In genomic region chr3:93969443-93969842, GRCh38 we compare ENCODE assay signal across 15 cellular contexts. TPM values are rescaled to one million over a fixed set of nuclear protein-coding genes. Genes with fewer than 3 reads are reported as not detected.
DNase-seq lines count a peak whose midpoint lies in the region; ATAC-seq and TF ChIP-seq lines count a peak whose summit lies in the region.
"Had no signal": no experiment of that assay in that cellular context is flagged by ENCODE, and none has a peak within 500 bp of the region (broad histone marks: within the 10 kb centered on the region; RNA-seq: fewer than 3 reads in every experiment).

No MANE protein-coding gene starts in this region.

- H3K4me1 ChIP-seq in spleen = peaks cover 0 to 25% (median 16%) of the 10 kb centered on the region in 6 donors

- peaks cover 6 to 11% (median 7%) of the 10 kb centered on the region in 7 donors for H3K9me3 Mint-ChIP-seq in CD14-positive monocyte
- H3K9me3 Mint-ChIP-seq: activated naive CD4-positive, alpha-beta T cell treated with anti-CD3 and anti-CD28 coated beads, Interleukin-2, amount 10 ng/mL, durations not matched to agents 7 days and 5 days; CD4-positive, alpha-beta T cell; stimulated activated memory B cell treated with anti-CD40 and anti-IgM and Interleukin-4, amounts not matched to agents 10 μg/mL and 1 μg/mL and 100 μg/mL, for 72 hours; T-helper 1 cell treated with Interleukin-12 subunit alpha and Interleukin-12 subunit beta and Interleukin-4 antibody, amounts not matched to agents 30 μg/mL and 1 μg/mL, for 36 hours had no signal

- TF ChIP-seq CTCF in choroid plexus epithelial cell (conservative IDR thresholded peaks at IDR 0.05; ENCODE audit: low read depth, low read length) (no peak), CD14-positive monocyte (IDR thresholded peaks at IDR 0.05) (no peak), spleen (IDR thresholded peaks at IDR 0.05 in 8 of 11, conservative IDR thresholded peaks at IDR 0.05 in 3 of 11) (no peak)

- WGBS in spleen, 5 donors = 57 to 81% (median 63%) methylated on average over 3 of the region's 3 CpGs

- no peaks in the 10 kb centered on the region for H3K9me3 ChIP-seq in spleen
- H3K9me3 ChIP-seq: pancreas had no signal

- ATAC-seq in HG02973 (IDR thresholded peaks at IDR 0.05; ENCODE audit: unreplicated experiment) (no peak), HG03432 (IDR thresholded peaks at IDR 0.05; ENCODE audit: unreplicated experiment) (no peak)
- ATAC-seq: pancreas; stimulated activated memory B cell treated with anti-CD40 and anti-IgM and Interleukin-4, amounts not matched to agents 10 μg/mL and 1 μg/mL and 100 μg/mL, for 72 hours had no signal

- H3K4me1 Mint-ChIP-seq in CD14-positive monocyte = peaks cover 10% of the 10 kb centered on the region

- H3K4me3 Mint-ChIP-seq in CD14-positive monocyte = no peak overlapping the region
- H3K4me3 Mint-ChIP-seq: activated naive CD4-positive, alpha-beta T cell treated with anti-CD3 and anti-CD28 coated beads, Interleukin-2, amount 10 ng/mL, durations not matched to agents 7 days and 5 days; CD4-positive, alpha-beta T cell; stimulated activated memory B cell treated with anti-CD40 and anti-IgM and Interleukin-4, amounts not matched to agents 10 μg/mL and 1 μg/mL and 100 μg/mL, for 72 hours; T-helper 1 cell treated with Interleukin-12 subunit alpha and Interleukin-12 subunit beta and Interleukin-4 antibody, amounts not matched to agents 30 μg/mL and 1 μg/mL, for 36 hours had no signal

- H3K27me3 Mint-ChIP-seq in CD14-positive monocyte (ENCODE audit: low read depth in 3 of 3) = peaks cover 8 to 22% (median 9%) of the 10 kb centered on the region in 3 donors

- peak; percentile 58 for DNase-seq in ELF-1 (ENCODE audit: low read depth, low spot score)
- peak; percentile 33 for DNase-seq in OCI-M1 (lab: John Stamatoyannopoulos, UW)
- DNase-seq in choroid plexus epithelial cell (ENCODE audit: low read depth) = peak; percentile 83
- peak; percentile 64 for DNase-seq in myocyte (ENCODE audit: low read depth)
- no peak for DNase-seq in CD14-positive monocyte (ENCODE audit: low spot score)
- no peak for DNase-seq in spleen
- DNase-seq: activated naive CD4-positive, alpha-beta T cell treated with anti-CD3 and anti-CD28 coated beads, Interleukin-2, amount 10 ng/mL, durations not matched to agents 7 days and 5 days; CD4-positive, alpha-beta T cell; pancreas had no signal

- no peaks in the 10 kb centered on the region for H3K36me3 ChIP-seq in spleen
- H3K36me3 ChIP-seq: pancreas had no signal

- no peak overlapping the region for H3K27ac ChIP-seq in spleen
- H3K27ac ChIP-seq: hepatocyte, pancreas had no signal

- H3K27ac Mint-ChIP-seq in CD14-positive monocyte = no peak overlapping the region
- H3K27ac Mint-ChIP-seq: activated naive CD4-positive, alpha-beta T cell treated with anti-CD3 and anti-CD28 coated beads, Interleukin-2, amount 10 ng/mL, durations not matched to agents 7 days and 5 days; CD4-positive, alpha-beta T cell; stimulated activated memory B cell treated with anti-CD40 and anti-IgM and Interleukin-4, amounts not matched to agents 10 μg/mL and 1 μg/mL and 100 μg/mL, for 72 hours; T-helper 1 cell treated with Interleukin-12 subunit alpha and Interleukin-12 subunit beta and Interleukin-4 antibody, amounts not matched to agents 30 μg/mL and 1 μg/mL, for 36 hours had no signal

- peaks cover 0 to 21% (median 0%) of the 10 kb centered on the region in 7 donors for H3K27me3 ChIP-seq in spleen (replicated peaks in 1 of 7)
- H3K27me3 ChIP-seq: hepatocyte, pancreas had no signal

- intact Hi-C loops in CD14-positive monocyte (cut with micrococcal nuclease) = no loop called here
- intact Hi-C loops in spleen (cut with DNase I; ENCODE audit: low total_unique reads) = no loop called here

- no peak overlapping the region for H3K4me3 ChIP-seq in choroid plexus epithelial cell (ENCODE audit: low read depth, low read length)
- H3K4me3 ChIP-seq in spleen = no peak overlapping the region
- H3K4me3 ChIP-seq: hepatocyte, pancreas had no signal

- no peaks in the 10 kb centered on the region for H3K36me3 Mint-ChIP-seq in CD14-positive monocyte
- H3K36me3 Mint-ChIP-seq: activated naive CD4-positive, alpha-beta T cell treated with anti-CD3 and anti-CD28 coated beads, Interleukin-2, amount 10 ng/mL, durations not matched to agents 7 days and 5 days; stimulated activated memory B cell treated with anti-CD40 and anti-IgM and Interleukin-4, amounts not matched to agents 10 μg/mL and 1 μg/mL and 100 μg/mL, for 72 hours had no signal

- TF ChIP-seq POLR2A in spleen (IDR thresholded peaks at IDR 0.05) = no peak

RNA-seq across cellular contexts. Expression of gene PROS1, which starts 4.3 kb away (rescaled TPM):
- total RNA-seq in myocyte (51.0 and 68.5 TPM in 2 replicates), spleen (10 to 100 TPM; 17.0 to 42.8 (median 30.1) TPM)
- polyA plus RNA-seq in myocyte (2012) = 44.5 TPM
- polyA plus RNA-seq in CD14-positive monocyte (under 1 TPM; 0.58 to 0.85 TPM), spleen (1 to 10 TPM; 2.5 to 5.6 (median 5.0) TPM)
- total RNA-seq: CD4-positive, alpha-beta T cell had no signal

RNA-seq across cellular contexts. Expression of gene ARL13B, which starts 10.5 kb away (rescaled TPM):
- 6.0 and 9.4 TPM in 2 replicates for total RNA-seq in myocyte
- polyA plus RNA-seq in myocyte (2012) = 9.6 TPM
- 1 to 10 TPM; 3.0 to 3.8 TPM for polyA plus RNA-seq in CD14-positive monocyte
- total RNA-seq in spleen = 10 to 100 TPM in 5 of 7 donors, 1 to 10 TPM in 2; 8.9 to 15.7 (median 11.7) TPM
- 1 to 10 TPM; 3.0 to 4.2 (median 3.0) TPM for polyA plus RNA-seq in spleen

RNA-seq across cellular contexts. Expression of gene STX19, which starts 59.0 kb away (rescaled TPM):
- not detected in 2 replicates for total RNA-seq in myocyte
- 0.16 TPM for polyA plus RNA-seq in myocyte (2012)
- not detected for polyA plus RNA-seq in CD14-positive monocyte
- 1 to 10 TPM in 3 of 7 donors, under 1 TPM in 3, not detected in 1; 0.32 to 1.6 (median 0.98) TPM for total RNA-seq in spleen
- polyA plus RNA-seq in spleen = under 1 TPM in 2 of 3 donors, not detected in 1; 0.38 to 0.48 TPM
- total RNA-seq: CD4-positive, alpha-beta T cell; lung microvascular endothelial cell had no signal

Comparison
In these comparisons a context has a peak if more than half of its experiments do, and no peak if none do; other contexts are left out.
1. DNase-seq: peak in ELF-1 (single experiment), OCI-M1 (single experiment), choroid plexus epithelial cell (single experiment) and myocyte (single experiment); none in CD14-positive monocyte (single experiment) and spleen (single experiment).